ENCODE assay signal across 33 cellular contexts in genomic region chr3:160691151-160691550, GRCh38. TPM values are rescaled to one million over a fixed set of nuclear protein-coding genes. Genes with fewer than 3 reads are reported as not detected.
"Had no signal": no experiment of that assay in that cellular context is flagged by ENCODE, and none has a peak within 500 bp of the region (broad histone marks: within the 10 kb centered on the region; RNA-seq: fewer than 3 reads in every experiment).

No MANE protein-coding gene starts in this region.

- H3K27me3 ChIP-seq: ascending aorta, cardiac muscle cell had no signal

- DNase-seq: activated CD4-positive, alpha-beta memory T cell treated with anti-CD3 and anti-CD28 coated beads, Interleukin-2, amount 10 ng/mL, durations not matched to agents 7 days and 5 days; activated CD4-positive, alpha-beta T cell treated with anti-CD3 and anti-CD28 coated beads for 1 hour; activated CD4-positive, alpha-beta T cell treated with anti-CD3 and anti-CD28 coated beads for 36 hours; activated CD4-positive, alpha-beta T cell treated with anti-CD3 and anti-CD28 coated beads for 48 hours; activated CD4-positive, alpha-beta T cell treated with anti-CD3 and anti-CD28 coated beads, Interleukin-2, amount 10 ng/mL, durations not matched to agents 7 days and 5 days; activated CD4-positive, alpha-beta T cell treated with anti-CD3 and anti-CD28 coated beads, Interleukin-2, amount 50 U/mL, for 48 hours; activated CD4-positive, CD25-positive, alpha-beta regulatory T cell; activated CD8-positive, alpha-beta memory T cell treated with anti-CD3 and anti-CD28 coated beads for 24 hours; activated CD8-positive, alpha-beta memory T cell treated with anti-CD3 and anti-CD28 coated beads, Interleukin-2, amount 10 ng/mL, durations not matched to agents 7 days and 5 days; activated CD8-positive, alpha-beta memory T cell treated with anti-CD3 and anti-CD28 coated beads, Interleukin-2, amount 50 U/mL, for 48 hours; activated CD8-positive, alpha-beta T cell treated with anti-CD3 and anti-CD28 coated beads, Interleukin-2, amount 10 ng/mL, durations not matched to agents 7 days and 5 days; activated effector memory CD4-positive, alpha-beta T cell treated with Interleukin-2 at 50 U/mL for 16 hours; activated gamma-delta T cell; activated naive CD4-positive, alpha-beta T cell treated with anti-CD3 and anti-CD28 coated beads, Interleukin-2, amount 10 ng/mL, durations not matched to agents 7 days and 5 days; activated naive CD4-positive, alpha-beta T cell treated with Interleukin-2 at 50 U/mL for 16 hours; activated naive CD8-positive, alpha-beta T cell treated with anti-CD3 and anti-CD28 coated beads, Interleukin-2, amount 10 ng/mL, durations not matched to agents 7 days and 5 days; activated naive CD8-positive, alpha-beta T cell treated with anti-CD3 and anti-CD28 coated beads, Interleukin-2, amount 50 U/mL, for 24 hours; activated T-cell treated with anti-CD3 and anti-CD28 coated beads, Interleukin-2, amount 50 U/mL, for 24 hours; activated T-cell treated with anti-CD3 and anti-CD28 coated beads, Interleukin-2, amount 50 U/mL, for 48 hours; amygdala; anterior cingulate cortex; caudate nucleus; cerebellar nuclear complex; T-helper 1 cell; T-helper 2 cell; T-helper 9 cell; WERI-Rb-1 had no signal

- ATAC-seq: activated CD4-positive, alpha-beta T cell treated with anti-CD3 and anti-CD28 coated beads for 36 hours; activated CD4-positive, CD25-positive, alpha-beta regulatory T cell treated with anti-CD3 and anti-CD28 coated beads, Interleukin-2, amount 50 U/mL, for 24 hours; activated CD8-positive, alpha-beta memory T cell treated with anti-CD3 and anti-CD28 coated beads, Interleukin-2, amount 10 ng/mL, durations not matched to agents 7 days and 5 days; activated CD8-positive, alpha-beta T cell treated with anti-CD3 and anti-CD28 coated beads, Interleukin-2, amount 10 ng/mL, durations not matched to agents 7 days and 5 days; activated naive CD8-positive, alpha-beta T cell treated with anti-CD3 and anti-CD28 coated beads, Interleukin-2, amount 50 U/mL, for 24 hours; WTC11 had no signal

- H3K27ac ChIP-seq: ascending aorta, cardiac muscle cell, WERI-Rb-1 had no signal

- H3K9me3 ChIP-seq: ascending aorta had no signal

- H3K36me3 ChIP-seq: ascending aorta, cardiac muscle cell, WERI-Rb-1 had no signal

- H3K4me3 ChIP-seq: ascending aorta, cardiac muscle cell had no signal

- H3K4me1 ChIP-seq: ascending aorta had no signal

RNA-seq across cellular contexts. Expression of gene ARL14, which starts 14.2 kb away (rescaled TPM):
- total RNA-seq: activated CD4-positive, alpha-beta memory T cell treated with anti-CD3 and anti-CD28 coated beads, Interleukin-2, amount 10 ng/mL, durations not matched to agents 7 days and 5 days; activated CD4-positive, alpha-beta T cell treated with anti-CD3 and anti-CD28 coated beads for 36 hours; activated CD4-positive, alpha-beta T cell treated with anti-CD3 and anti-CD28 coated beads, Interleukin-2, amount 10 ng/mL, durations not matched to agents 7 days and 5 days; activated CD8-positive, alpha-beta memory T cell treated with anti-CD3 and anti-CD28 coated beads, Interleukin-2, amount 10 ng/mL, durations not matched to agents 7 days and 5 days; activated CD8-positive, alpha-beta T cell treated with anti-CD3 and anti-CD28 coated beads, Interleukin-2, amount 10 ng/mL, durations not matched to agents 7 days and 5 days; activated naive CD8-positive, alpha-beta T cell treated with anti-CD3 and anti-CD28 coated beads, Interleukin-2, amount 10 ng/mL, durations not matched to agents 7 days and 5 days; activated T-helper 2 cell treated with anti-CD3 and anti-CD28 coated beads, Interferon-gamma antibody, Interleukin-2, Interleukin-4, amounts not matched to agents 10 μg/mL and 5 μg/mL and 100 μg/mL, durations not matched to agents 14 hours and 24 hours and 36 hours; ascending aorta; cardiac muscle cell; chondrocyte; WTC11 had no signal
- polyA plus RNA-seq: cardiac muscle cell had no signal
